In genomic region chr1:39065542-39065941, GRCh38 we compare ENCODE assay signal across 16 cellular contexts.
"Had no signal": no experiment of that assay in that cellular context is flagged by ENCODE, and none has a peak within 500 bp of the region (broad histone marks: within the 10 kb centered on the region; RNA-seq: fewer than 3 reads in every experiment).

No MANE protein-coding gene starts in this region.

- H3K36me3 ChIP-seq: adrenal gland, gastrocnemius medialis, thoracic aorta, upper lobe of right lung had no signal

- H3K27ac ChIP-seq: adrenal gland, gastrocnemius medialis, thoracic aorta, upper lobe of right lung had no signal

- H3K4me3 ChIP-seq: adrenal gland, gastrocnemius medialis, thoracic aorta, upper lobe of right lung had no signal

- ATAC-seq: activated naive CD4-positive, alpha-beta T cell treated with anti-CD3 and anti-CD28 coated beads, Interleukin-2, amount 50 U/mL, for 72 hours; esophagus mucosa; gastrocnemius medialis; left ventricle myocardium superior; stimulated activated naive B cell treated with anti-CD40 and anti-IgM and Interleukin-4, amounts not matched to agents 10 μg/mL and 1 μg/mL and 100 μg/mL, for 72 hours; upper lobe of right lung had no signal

- H3K9me3 ChIP-seq: adrenal gland, gastrocnemius medialis, thoracic aorta, upper lobe of right lung had no signal

- DNase-seq: activated CD4-positive, alpha-beta T cell treated with anti-CD3 and anti-CD28 coated beads, Interleukin-2, amount 50 U/mL, for 48 hours; activated gamma-delta T cell; adrenal gland; cerebellar nuclear complex; effector CD8-positive, alpha-beta T cell; gastrocnemius medialis; kidney glomerular epithelial cell; left ventricle myocardium superior; occipital lobe; retina; stimulated activated naive B cell treated with anti-CD40 and anti-IgM and Interleukin-4, amounts not matched to agents 10 μg/mL and 1 μg/mL and 100 μg/mL, for 72 hours; T1000 had no signal

- H3K27me3 ChIP-seq: adrenal gland, gastrocnemius medialis, upper lobe of right lung had no signal

- H3K4me1 ChIP-seq: adrenal gland, gastrocnemius medialis, upper lobe of right lung had no signal
